ENCODE assay signal across 11 cellular contexts in genomic region chr2:96256611-96257113, GRCh38. TPM values are rescaled to one million over a fixed set of nuclear protein-coding genes. Genes with fewer than 3 reads are reported as not detected.
DNase-seq lines count a peak whose midpoint lies in the region; ATAC-seq and TF ChIP-seq lines count a peak whose summit lies in the region.
"Had no signal": no experiment of that assay in that cellular context is flagged by ENCODE, and none has a peak within 500 bp of the region (broad histone marks: within the 10 kb centered on the region; RNA-seq: fewer than 3 reads in every experiment).

No MANE protein-coding gene starts in this region.

- H3K36me3 ChIP-seq in left ventricle myocardium inferior (peaks cover 59% of the 10 kb centered on the region), upper lobe of left lung (peaks cover 24 to 57% (median 37%) of the 10 kb centered on the region in 4 donors)

- H3K27ac Mint-ChIP-seq in WTC11 (peak overlapping the region; percentile 79), immature natural killer cell (peak overlapping the region; percentile 59 to 78 (median 73)), osteocyte (ENCODE audit: unreplicated experiment) (no peak overlapping the region), type B pancreatic cell (no peak overlapping the region)

- in situ Hi-C loops in GM13977 (cut with MboI; ENCODE audit: low pct_unique_long_range_greater_than_20kb, low sequenced_read_pairs, unreplicated experiment): no loop called here

- DNase-seq in left ventricle myocardium inferior (no peak), left cardiac atrium (no peak), WTC11 (ENCODE audit: low spot score) (no peak), immature natural killer cell (no peak), upper lobe of left lung (no peak), GM13977 (ENCODE audit: low spot score) (no peak), osteocyte (ENCODE audit: extremely low spot score, unreplicated experiment) (no peak), type B pancreatic cell (ENCODE audit: extremely low spot score, unreplicated experiment) (no peak)
- DNase-seq: activated gamma-delta T cell, NCI-H2227 treated with DMSO at 0.1 percent for 48 hours, SW 1271 had no signal

- H3K9me3 ChIP-seq in left ventricle myocardium inferior (replicated peaks) (no peaks in the 10 kb centered on the region), upper lobe of left lung (no peaks in the 10 kb centered on the region)

- H3K4me1 ChIP-seq in left ventricle myocardium inferior (peaks cover 100% of the 10 kb centered on the region), upper lobe of left lung (peaks cover 70 to 75% (median 71%) of the 10 kb centered on the region in 4 donors)

- CTCF ChIA-PET in WTC11 (lab: Charles Lee): interaction anchor here (0.6 to 0.7 kb wide), 2 partner anchors 264 to 1025 kb away, joined by 3 read pairs; no protein-coding TSS in a partner anchor

- WGBS in upper lobe of left lung, 2 donors: 59 to 61% methylated on average over 6 of the region's 6 CpGs

- H3K27me3 ChIP-seq in left ventricle myocardium inferior (ENCODE audit: low read depth): no peaks in the 10 kb centered on the region
- no peaks in the 10 kb centered on the region for H3K27me3 ChIP-seq in upper lobe of left lung

- H3K27ac ChIP-seq in left ventricle myocardium inferior (replicated peaks): peak overlapping the region; percentile 96
- H3K27ac ChIP-seq in upper lobe of left lung: peak overlapping the region; percentile 66 to 94 (median 87)

- H3K4me3 ChIP-seq in left ventricle myocardium inferior: peak overlapping the region; percentile 53
- no peak overlapping the region for H3K4me3 ChIP-seq in upper lobe of left lung

- no peak for TF ChIP-seq EP300 in upper lobe of left lung (IDR thresholded peaks at IDR 0.05)

- H3K36me3 Mint-ChIP-seq in WTC11 (peaks cover 26% of the 10 kb centered on the region), immature natural killer cell (peaks cover 7 to 32% (median 20%) of the 10 kb centered on the region in 3 donors), osteocyte (ENCODE audit: unreplicated experiment) (peaks cover 15% of the 10 kb centered on the region), type B pancreatic cell (peaks cover 22% of the 10 kb centered on the region)

- H3K27me3 Mint-ChIP-seq in WTC11 (ENCODE audit: low read depth) (no peaks in the 10 kb centered on the region), immature natural killer cell (ENCODE audit: low read depth in 3 of 3) (peaks cover 0 to 3% (median 0%) of the 10 kb centered on the region in 3 donors), osteocyte (ENCODE audit: unreplicated experiment) (no peaks in the 10 kb centered on the region), type B pancreatic cell (no peaks in the 10 kb centered on the region)

- intact Hi-C loops in left ventricle myocardium inferior (cut with micrococcal nuclease) (no loop called here), left cardiac atrium (cut with DNase I) (no loop called here)

- H3K4me3 Mint-ChIP-seq in WTC11: no peak overlapping the region
- peak overlapping the region in 4 of 5 donors; percentile 8 to 59 (median 12) for H3K4me3 Mint-ChIP-seq in immature natural killer cell
- no peak overlapping the region for H3K4me3 Mint-ChIP-seq in osteocyte (ENCODE audit: unreplicated experiment)
- no peak overlapping the region for H3K4me3 Mint-ChIP-seq in type B pancreatic cell

- ATAC-seq in left cardiac atrium (no peak), WTC11 (no peak), upper lobe of left lung (ENCODE audit: low FRiP score in 2 of 2) (no peak)

- TF ChIP-seq CTCF in left ventricle myocardium inferior (IDR thresholded peaks at IDR 0.05; ENCODE audit: borderline replicate concordance) (no peak), WTC11 (IDR thresholded peaks at IDR 0.05) (no peak), upper lobe of left lung (IDR thresholded peaks at IDR 0.05) (no peak), GM13977 (IDR thresholded peaks at IDR 0.05; ENCODE audit: extremely low read depth, insufficient read depth, missing control alignments) (no peak), osteocyte (IDR thresholded peaks at IDR 0.05) (no peak), type B pancreatic cell (conservative IDR thresholded peaks at IDR 0.05) (no peak)

- POLR2A ChIA-PET in WTC11 (lab: Charles Lee): no interaction called here

- H3K9me3 Mint-ChIP-seq in WTC11 (no peaks in the 10 kb centered on the region), immature natural killer cell (no peaks in the 10 kb centered on the region), osteocyte (ENCODE audit: unreplicated experiment) (no peaks in the 10 kb centered on the region), type B pancreatic cell (no peaks in the 10 kb centered on the region)

- TF ChIP-seq POLR2A in upper lobe of left lung (IDR thresholded peaks at IDR 0.05): no peak

- peaks cover 19% of the 10 kb centered on the region for H3K4me1 Mint-ChIP-seq in WTC11
- peaks cover 58 to 63% of the 10 kb centered on the region in 2 donors for H3K4me1 Mint-ChIP-seq in immature natural killer cell
- peaks cover 48% of the 10 kb centered on the region for H3K4me1 Mint-ChIP-seq in osteocyte (ENCODE audit: unreplicated experiment)
- peaks cover 21% of the 10 kb centered on the region for H3K4me1 Mint-ChIP-seq in type B pancreatic cell (ENCODE audit: unreplicated experiment)

TF ChIP-seq in WTC11, 78 proteins besides CTCF, POLR2A, EP300 and RAD21:
- TF ChIP-seq ZNF263 (CRISPR knock-in tag; IDR thresholded peaks at IDR 0.05; ENCODE audit: low read depth) (no peak), PREB (CRISPR knock-in tag; IDR thresholded peaks at IDR 0.05; ENCODE audit: borderline replicate concordance) (no peak), TP53 (CRISPR knock-in tag; IDR thresholded peaks at IDR 0.05) (no peak), NR3C1 (CRISPR knock-in tag; conservative IDR thresholded peaks at IDR 0.05; ENCODE audit: low read depth) (no peak), TCF7 (CRISPR knock-in tag; IDR thresholded peaks at IDR 0.05; ENCODE audit: low read depth) (no peak), ZNF138 (CRISPR knock-in tag; conservative IDR thresholded peaks at IDR 0.05) (no peak), HMGA2 (CRISPR knock-in tag; IDR thresholded peaks at IDR 0.05) (no peak), ZNF232 (CRISPR knock-in tag; IDR thresholded peaks at IDR 0.05) (no peak)
- TF ChIP-seq, protein P1, sequence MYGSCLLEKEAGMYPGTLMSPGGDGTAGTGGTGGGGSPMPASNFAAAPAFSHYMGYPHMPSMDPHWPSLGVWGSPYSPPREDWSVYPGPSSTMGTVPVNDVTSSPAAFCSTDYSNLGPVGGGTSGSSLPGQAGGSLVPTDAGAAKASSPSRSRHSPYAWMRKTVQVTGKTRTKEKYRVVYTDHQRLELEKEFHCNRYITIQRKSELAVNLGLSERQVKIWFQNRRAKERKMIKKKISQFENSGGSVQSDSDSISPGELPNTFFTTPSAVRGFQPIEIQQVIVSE (CRISPR knock-in tag; IDR thresholded peaks at IDR 0.05; ENCODE audit: borderline replicate concordance): no peak

RNA-seq across cellular contexts. Expression of gene TMEM127, which starts 9.1 kb away (rescaled TPM):
- total RNA-seq in left ventricle myocardium inferior (85.7 TPM), left cardiac atrium (10 to 100 TPM; 64.4 to 86.6 TPM), WTC11 (2021) (22.9 to 25.6 TPM (median 24.7 TPM) in 3 replicates), upper lobe of left lung (10 to 100 TPM; 21.0 to 75.8 (median 44.8) TPM), osteocyte (56.3 and 61.8 TPM in 2 replicates), type B pancreatic cell (ENCODE audit: low replicate concordance) (40.5 and 58.3 TPM in 2 replicates)
- 10 to 100 TPM; 24.6 to 57.7 (median 31.3) TPM for polyA plus RNA-seq in immature natural killer cell

RNA-seq across cellular contexts. Expression of gene CIAO1, which starts 9.4 kb away (rescaled TPM):
- 68.6 TPM for total RNA-seq in left ventricle myocardium inferior
- 10 to 100 TPM; 50.0 to 52.7 TPM for total RNA-seq in left cardiac atrium
- total RNA-seq in WTC11 (2021): 71.9 to 82.8 TPM (median 72.0 TPM) in 3 replicates
- polyA plus RNA-seq in immature natural killer cell: 100 to 1,000 TPM in 2 of 3 donors, 10 to 100 TPM in 1; 92.2 to 142 (median 134) TPM
- 100 to 1,000 TPM in 3 of 6 donors, 10 to 100 TPM in 3; 69.0 to 169 (median 91.0) TPM for total RNA-seq in upper lobe of left lung
- 54.6 and 56.3 TPM in 2 replicates for total RNA-seq in osteocyte
- total RNA-seq in type B pancreatic cell (ENCODE audit: low replicate concordance): 68.9 and 69.7 TPM in 2 replicates

RNA-seq across cellular contexts. Expression of gene STARD7, which starts 48.0 kb away (rescaled TPM):
- total RNA-seq in left ventricle myocardium inferior (174 TPM), left cardiac atrium (100 to 1,000 TPM; 135 to 185 TPM), WTC11 (2021) (199 to 217 TPM (median 201 TPM) in 3 replicates), upper lobe of left lung (100 to 1,000 TPM in 4 of 6 donors, 10 to 100 TPM in 2; 76.4 to 226 (median 166) TPM), osteocyte (80.2 and 94.1 TPM in 2 replicates), type B pancreatic cell (ENCODE audit: low replicate concordance) (133 and 146 TPM in 2 replicates)
- 100 to 1,000 TPM; 161 to 252 (median 173) TPM for polyA plus RNA-seq in immature natural killer cell

RNA-seq across cellular contexts. Expression of gene SNRNP200, which starts 48.7 kb away (rescaled TPM):
- total RNA-seq in left ventricle myocardium inferior: 54.8 TPM
- 10 to 100 TPM; 51.6 to 61.5 TPM for total RNA-seq in left cardiac atrium
- 194 to 226 TPM (median 201 TPM) in 3 replicates for total RNA-seq in WTC11 (2021)
- polyA plus RNA-seq in immature natural killer cell: 100 to 1,000 TPM in 1 of 3 donors, 10 to 100 TPM in 2; 42.3 to 105 (median 46.6) TPM
- total RNA-seq in upper lobe of left lung: 100 to 1,000 TPM in 2 of 6 donors, 10 to 100 TPM in 4; 80.9 to 177 (median 90.9) TPM
- 114 and 122 TPM in 2 replicates for total RNA-seq in osteocyte
- total RNA-seq in type B pancreatic cell (ENCODE audit: low replicate concordance): 136 and 184 TPM in 2 replicates

Comparison
In these comparisons a context has a peak if more than half of its experiments do, and no peak if none do; other contexts are left out.
1. H3K27ac Mint-ChIP-seq: peak in WTC11 (single experiment) and immature natural killer cell (6 of 6); none in osteocyte (single experiment) and type B pancreatic cell (single experiment).
2. H3K4me3 Mint-ChIP-seq: peak in immature natural killer cell (4 of 5); none in WTC11 (single experiment), osteocyte (single experiment) and type B pancreatic cell (single experiment).